In the genomic region with DNA sequence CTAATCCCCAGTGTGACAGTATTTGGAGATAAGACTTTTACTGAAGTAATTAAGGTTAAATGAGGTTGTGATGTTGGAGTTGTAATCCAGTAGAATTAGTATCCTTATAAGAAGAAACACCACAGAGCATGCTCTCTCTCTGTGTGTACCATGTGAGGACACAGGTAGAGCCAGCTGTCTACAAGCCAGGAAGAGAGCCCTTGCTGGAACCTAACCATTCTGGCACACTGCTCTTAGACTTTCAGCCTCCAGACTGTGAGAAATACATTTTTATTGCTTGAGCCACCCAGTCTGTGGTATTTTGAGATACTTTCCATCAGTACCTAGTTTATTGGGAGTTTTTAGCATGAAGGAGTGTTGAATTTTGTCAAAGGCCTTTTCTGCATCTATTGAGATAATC, we compare ENCODE assay signal across 28 cellular contexts.
"Had no signal": no experiment of that assay in that cellular context is flagged by ENCODE, and none has a peak within 500 bp of the region (broad histone marks: within the 10 kb centered on the region; RNA-seq: fewer than 3 reads in every experiment).

No MANE protein-coding gene starts in this region.

- H3K27ac ChIP-seq: left ventricle myocardium inferior, neural progenitor cell, ovary, right atrium auricular region, skin epidermis, stomach, testis, thyroid gland, transverse colon, upper lobe of left lung, vagina had no signal

- FAIRE-seq: islet of Langerhans, kidney had no signal

- H2AFZ ChIP-seq: neural progenitor cell had no signal

- DNase-seq: hypothalamus; immature natural killer cell; kidney; left colon; left ventricle myocardium inferior; mesendoderm; naive B cell; natural killer cell; nephron progenitor cell; ovary; stimulated activated CD4-positive, alpha-beta T cell treated with anti-CD3 and anti-CD28 coated beads, Interleukin-12 subunit alpha, Interleukin-12 subunit beta, amount 100 ng/mL, for 4 hours; stimulated activated CD4-positive, alpha-beta T cell treated with anti-CD3 and anti-CD28 coated beads, Interleukin-15, amount 100 ng/mL, for 24 hours; stimulated activated CD4-positive, alpha-beta T cell treated with anti-CD3 and anti-CD28 coated beads, Interleukin-2, amount 100 ng/mL, for 24 hours; stimulated activated CD4-positive, alpha-beta T cell treated with anti-CD3 and anti-CD28 coated beads, Interleukin-4, amount 100 ng/mL, for 1 hour; stimulated activated naive B cell treated with anti-CD40 and anti-IgM and Interleukin-4, amounts not matched to agents 10 μg/mL and 1 μg/mL and 100 μg/mL, for 72 hours; stimulated activated naive CD8-positive, alpha-beta T cell treated with anti-CD3 and anti-CD28 coated beads, Interleukin-15, Interleukin-2, amounts not matched to agents 100 U/mL and 50 U/mL, for 24 hours; stomach; testis; thyroid gland; transverse colon; upper lobe of left lung had no signal

- H3K36me3 ChIP-seq: neural progenitor cell, ovary, right atrium auricular region, stomach, thyroid gland, transverse colon, upper lobe of left lung, vagina had no signal

- ATAC-seq: left colon; natural killer cell; sciatic nerve; stimulated activated naive B cell treated with anti-CD40 and anti-IgM and Interleukin-4, amounts not matched to agents 10 μg/mL and 1 μg/mL and 100 μg/mL, for 72 hours; stimulated activated naive CD8-positive, alpha-beta T cell treated with anti-CD3 and anti-CD28 coated beads, Interleukin-15, Interleukin-2, amounts not matched to agents 100 U/mL and 50 U/mL, for 24 hours had no signal

- H3K4me2 ChIP-seq: neural progenitor cell had no signal

- H3K4me3 ChIP-seq: left ventricle myocardium inferior, lung, neural progenitor cell, ovary, right atrium auricular region, skin epidermis, stomach, testis, thyroid gland, transverse colon, upper lobe of left lung, vagina had no signal

- H3K9ac ChIP-seq: neural progenitor cell had no signal

- H3K9me3 ChIP-seq: ovary, right atrium auricular region, stomach, testis, thyroid gland, transverse colon, upper lobe of left lung, vagina had no signal

- H3K4me1 ChIP-seq: left ventricle myocardium inferior, neural progenitor cell, right atrium auricular region, testis, thyroid gland, transverse colon, upper lobe of left lung, vagina had no signal

- H3K27me3 ChIP-seq: neural progenitor cell, ovary, right atrium auricular region, stomach, testis, thyroid gland, transverse colon, upper lobe of left lung, vagina had no signal
